7 cellular contexts compared by ENCODE assay signal in the genomic region with DNA sequence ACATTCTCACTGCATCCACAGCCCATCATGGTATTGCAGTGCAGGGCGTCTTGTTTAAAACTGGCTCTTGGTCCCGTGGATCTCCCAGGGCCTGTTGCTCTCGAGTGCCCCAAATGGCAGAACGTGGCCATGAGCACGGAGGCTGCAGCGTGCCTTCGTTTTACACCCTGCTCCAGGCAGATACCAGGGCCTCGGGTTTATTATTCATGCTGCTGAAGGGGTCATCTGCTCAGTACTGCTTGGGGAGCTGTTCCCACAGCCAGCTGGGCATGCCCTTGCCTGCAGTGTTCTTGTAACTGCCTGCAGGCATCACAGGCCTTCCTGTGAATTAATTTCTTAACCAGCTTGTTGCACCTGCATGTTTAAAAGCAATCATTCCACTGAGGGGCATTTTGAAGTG.
DNase-seq lines count a peak whose midpoint lies in the region; ATAC-seq and TF ChIP-seq lines count a peak whose summit lies in the region.

No MANE protein-coding gene starts in this region.

- H3K27ac Mint-ChIP-seq in chondrocyte (ENCODE audit: unreplicated experiment) = peak overlapping the region; percentile 32
- no peak overlapping the region for H3K27ac Mint-ChIP-seq in osteocyte (ENCODE audit: unreplicated experiment)

- TF ChIP-seq CTCF in WERI-Rb-1 (IDR thresholded peaks at IDR 0.05; ENCODE audit: low read depth, low read length) = peak; percentile 62
- TF ChIP-seq CTCF in chondrocyte (IDR thresholded peaks at IDR 0.05) = peak; percentile 72
- TF ChIP-seq CTCF in osteocyte (IDR thresholded peaks at IDR 0.05) = peak; percentile 51

- H3K4me3 Mint-ChIP-seq in chondrocyte (ENCODE audit: unreplicated experiment) (no peak overlapping the region), osteocyte (ENCODE audit: unreplicated experiment) (no peak overlapping the region)

- H3K36me3 ChIP-seq in WERI-Rb-1 = peaks cover 21% of the 10 kb centered on the region

- H3K27me3 Mint-ChIP-seq in chondrocyte (ENCODE audit: low read depth) (no peaks in the 10 kb centered on the region), osteocyte (ENCODE audit: unreplicated experiment) (no peaks in the 10 kb centered on the region)

- no peaks in the 10 kb centered on the region for H3K27me3 ChIP-seq in WERI-Rb-1 (ENCODE audit: insufficient read depth, low read depth, severe bottlenecking)

- peak; percentile 55 for DNase-seq in HuH-7 (ENCODE audit: low spot score)
- DNase-seq in WERI-Rb-1 = peak; percentile 48
- DNase-seq in chondrocyte (ENCODE audit: low spot score) = peak; percentile 52
- no peak for DNase-seq in osteocyte (ENCODE audit: extremely low spot score, unreplicated experiment)
- DNase-seq in mesenteric fat pad (ENCODE audit: low spot score) = no peak
- no peak for DNase-seq in activated CD4-positive, CD25-positive, alpha-beta regulatory T cell treated with anti-CD3 and anti-CD28 coated beads, Interleukin-2, amount 50 U/mL, for 72 hours

- H3K4me3 ChIP-seq in WERI-Rb-1 (ENCODE audit: low read depth, low read length) = no peak overlapping the region

- no peaks in the 10 kb centered on the region for H3K9me3 Mint-ChIP-seq in chondrocyte (ENCODE audit: low read depth)
- no peaks in the 10 kb centered on the region for H3K9me3 Mint-ChIP-seq in osteocyte (ENCODE audit: unreplicated experiment)

- H3K36me3 Mint-ChIP-seq in chondrocyte (ENCODE audit: low read depth) = peaks cover 8% of the 10 kb centered on the region
- H3K36me3 Mint-ChIP-seq in osteocyte (ENCODE audit: unreplicated experiment) = peaks cover 7% of the 10 kb centered on the region

- peaks cover 29% of the 10 kb centered on the region for H3K4me1 Mint-ChIP-seq in chondrocyte (ENCODE audit: low read depth)
- peaks cover 30% of the 10 kb centered on the region for H3K4me1 Mint-ChIP-seq in osteocyte (ENCODE audit: unreplicated experiment)

- no peak overlapping the region for H3K27ac ChIP-seq in WERI-Rb-1

- no peak for ATAC-seq in GM19023 (IDR thresholded peaks at IDR 0.05; ENCODE audit: unreplicated experiment)

- no peaks in the 10 kb centered on the region for H3K9me3 ChIP-seq in WERI-Rb-1 (ENCODE audit: severe bottlenecking)

Comparison
In these comparisons a context has a peak if more than half of its experiments do, and no peak if none do; other contexts are left out.
1. DNase-seq: peak in HuH-7 (single experiment), WERI-Rb-1 (single experiment) and chondrocyte (single experiment); none in osteocyte (single experiment), mesenteric fat pad (single experiment) and activated CD4-positive, CD25-positive, alpha-beta regulatory T cell treated with anti-CD3 and anti-CD28 coated beads, Interleukin-2, amount 50 U/mL, for 72 hours (single experiment).
2. Peak in every context shown above with its lines, with median percentiles within 50 percentile points of each other: CTCF ChIP-seq.